In the genomic region with DNA sequence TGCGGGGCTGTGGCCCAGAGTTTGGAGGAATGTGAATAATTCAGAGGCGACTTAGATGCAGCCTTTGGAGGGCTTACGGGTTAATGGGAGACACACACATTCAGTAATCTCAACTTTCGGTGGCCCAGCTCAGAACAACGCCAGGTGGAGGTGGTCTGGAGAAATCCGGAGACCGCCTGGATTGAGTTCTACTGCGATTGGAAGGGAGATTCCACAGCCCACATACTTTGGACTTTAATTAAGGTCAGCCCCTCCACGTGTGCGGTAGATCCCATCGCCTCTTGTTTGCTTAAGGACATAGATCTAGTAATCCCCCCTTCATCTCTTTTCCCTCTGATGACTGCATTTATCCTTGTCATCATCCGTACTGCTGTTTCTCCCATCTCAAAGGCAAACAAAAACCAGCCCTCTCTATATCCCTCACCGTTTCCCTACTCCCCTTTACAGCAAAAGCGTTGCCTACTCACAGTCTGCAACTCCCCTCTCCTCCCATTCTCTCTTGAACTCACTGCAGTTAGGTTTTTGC, we compare ENCODE assay signal across 8 cellular contexts. TPM values are rescaled to one million over a fixed set of nuclear protein-coding genes. Genes with fewer than 3 reads are reported as not detected.
DNase-seq lines count a peak whose midpoint lies in the region; ATAC-seq, FAIRE-seq and TF ChIP-seq lines count a peak whose summit lies in the region.

No MANE protein-coding gene starts in this region.

- peak overlapping the region; percentile 100 for H3K4me2 ChIP-seq in keratinocyte (ENCODE audit: control insufficient read depth, extremely low read depth, insufficient read depth, low read depth, low read length)

- no peaks in the 10 kb centered on the region for H3K9me1 ChIP-seq in keratinocyte (ENCODE audit: control insufficient read depth, extremely low read depth, insufficient read depth, low read length)

- TF ChIP-seq CTCF in keratinocyte (optimal IDR thresholded peaks at IDR 0.05 in 1 of 3, IDR thresholded peaks at IDR 0.05 in 1 of 3, conservative IDR thresholded peaks at IDR 0.05 in 1 of 3; ENCODE audit: extremely low read depth in 1 of 3, insufficient read depth in 2 of 3, low read length in 3 of 3) (no peak), suprapubic skin (IDR thresholded peaks at IDR 0.05) (no peak)

- DNase-seq in adipocyte (ENCODE audit: low read depth) (no peak), keratinocyte (ENCODE audit: low read depth, low spot score) (no peak), suprapubic skin (ENCODE audit: low spot score in 2 of 2) (no peak), NOMO-1 (lab: John Stamatoyannopoulos, UW; ENCODE audit: unreplicated experiment in 2 of 2) (no peak), pons (ENCODE audit: low spot score) (no peak)

- FAIRE-seq in keratinocyte (lab: Jason Lieb, UNC), result no peak

- TF ChIP-seq POLR2A in suprapubic skin (IDR thresholded peaks at IDR 0.05), result no peak

- ATAC-seq in HG03196 (IDR thresholded peaks at IDR 0.05; ENCODE audit: unreplicated experiment), result no peak

- no peaks in the 10 kb centered on the region for H3K4me1 ChIP-seq in ES-I3 (ENCODE audit: insufficient read depth, low read length)
- H3K4me1 ChIP-seq in HUES64 (ENCODE audit: insufficient read depth, low read length), result peaks cover 7% of the 10 kb centered on the region
- peaks cover 14% of the 10 kb centered on the region for H3K4me1 ChIP-seq in adipocyte (ENCODE audit: control insufficient read depth, insufficient read depth, low read length)
- H3K4me1 ChIP-seq in keratinocyte (ENCODE audit: control insufficient read depth, extremely low read depth, insufficient read depth, low read length), result peaks cover 9% of the 10 kb centered on the region
- H3K4me1 ChIP-seq in suprapubic skin, result peaks cover 44% of the 10 kb centered on the region

- no peak for TF ChIP-seq EP300 in suprapubic skin (IDR thresholded peaks at IDR 0.05)

- H3K9ac ChIP-seq in ES-I3 (ENCODE audit: low read depth, low read length), result peak overlapping the region; percentile 65
- H3K9ac ChIP-seq in HUES64 (ENCODE audit: low read depth, low read length), result peak overlapping the region; percentile 86
- peak overlapping the region; percentile 97 for H3K9ac ChIP-seq in adipocyte (ENCODE audit: low read length)
- H3K9ac ChIP-seq in keratinocyte (ENCODE audit: control insufficient read depth, extremely low read depth, insufficient read depth, low read length), result peak overlapping the region; percentile 99

- H3K36me3 ChIP-seq in ES-I3 (ENCODE audit: insufficient read depth, low read length) (0 out of 2 replicates have a peak, but pooled peaks cover 8% of the 10 kb centered on the region), HUES64 (ENCODE audit: insufficient read depth, low read length) (peaks cover 24% of the 10 kb centered on the region), adipocyte (ENCODE audit: control insufficient read depth, insufficient read depth, low read length, severe bottlenecking) (peaks cover 17% of the 10 kb centered on the region), keratinocyte (ENCODE audit: control insufficient read depth in 2 of 2, extremely low read depth in 1 of 2, insufficient read depth in 2 of 2, low read length in 2 of 2) (peaks cover 9 to 10% of the 10 kb centered on the region in 2 experiments), suprapubic skin (peaks cover 17% of the 10 kb centered on the region)

- H3K9me3 ChIP-seq in ES-I3 (ENCODE audit: control insufficient read depth, insufficient read depth, low read length), result no peaks in the 10 kb centered on the region
- no peaks in the 10 kb centered on the region for H3K9me3 ChIP-seq in HUES64 (ENCODE audit: insufficient read depth, low read depth, low read length)
- H3K9me3 ChIP-seq in adipocyte (ENCODE audit: control insufficient read depth, low read length), result no peaks in the 10 kb centered on the region
- H3K9me3 ChIP-seq in keratinocyte (ENCODE audit: control insufficient read depth, low read depth, low read length), result no peaks in the 10 kb centered on the region
- no peaks in the 10 kb centered on the region for H3K9me3 ChIP-seq in suprapubic skin

- H3K27ac ChIP-seq in HUES64 (ENCODE audit: low read depth, low read length), result peak overlapping the region; percentile 87
- peak overlapping the region; percentile 96 for H3K27ac ChIP-seq in keratinocyte (ENCODE audit: control insufficient read depth, insufficient read depth, low read length)
- peak overlapping the region; percentile 91 for H3K27ac ChIP-seq in suprapubic skin

- H3K4me3 ChIP-seq in HUES64 (ENCODE audit: low read length), result peak overlapping the region; percentile 75
- H3K4me3 ChIP-seq in adipocyte (ENCODE audit: low read length), result peak overlapping the region; percentile 99
- H3K4me3 ChIP-seq in keratinocyte (ENCODE audit: control insufficient read depth in 2 of 3, extremely low read depth in 1 of 3, insufficient read depth in 2 of 3, low read depth in 1 of 3, low read length in 3 of 3), result peak overlapping the region; percentile 88 to 98 (median 93)
- H3K4me3 ChIP-seq in suprapubic skin, result peak overlapping the region; percentile 72

- H4K20me1 ChIP-seq in keratinocyte (ENCODE audit: control insufficient read depth, extremely low read depth, insufficient read depth, low read length), result no peaks in the 10 kb centered on the region

- H3K79me2 ChIP-seq in keratinocyte (ENCODE audit: control insufficient read depth, insufficient read depth, low read length), result peaks cover 22% of the 10 kb centered on the region

- H3K27me3 ChIP-seq in HUES64 (ENCODE audit: insufficient read depth, low read length) (no peaks in the 10 kb centered on the region), adipocyte (replicated peaks; ENCODE audit: control insufficient read depth, insufficient read depth, low read length) (no peaks in the 10 kb centered on the region), keratinocyte (ENCODE audit: control insufficient read depth, extremely low read depth, insufficient read depth, low read length) (no peaks in the 10 kb centered on the region), suprapubic skin (no peaks in the 10 kb centered on the region)

- WGBS in HUES64, result under 1% methylated on average over 14 of the region's 14 CpGs
- WGBS in suprapubic skin, result 3% methylated on average over 14 of the region's 14 CpGs

- dilution Hi-C loops in keratinocyte (cut with MboI; ENCODE audit: extremely low pct_ligation_motif_present, low sequenced_read_pairs), result no loop called here

- H2AFZ ChIP-seq in keratinocyte (ENCODE audit: control insufficient read depth, low read length), result peak overlapping the region; percentile 91

RNA-seq across cellular contexts. Expression of gene BSDC1, which starts 0.7 kb away (rescaled TPM):
- 23.6 TPM for polyA plus RNA-seq in HUES64 (2013, experiment 1 of 2)
- polyA plus RNA-seq in HUES64 (2013, experiment 2 of 2), result 25.2 TPM
- 37.1 to 51.8 TPM (median 38.1 TPM) in 3 replicates for polyA plus RNA-seq in keratinocyte
- 22.5 TPM for polyA plus RNA-seq in keratinocyte (2011; ENCODE audit: low read depth)
- polyA plus RNA-seq in keratinocyte (2011; cell fraction: cytosol; rRNA removed), result 37.9 and 38.0 TPM in 2 replicates
- 70.8 TPM in 2 replicates for polyA plus RNA-seq in keratinocyte (2011; cell fraction: nucleus; rRNA removed)
- polyA plus RNA-seq in keratinocyte (2012; ENCODE audit: low replicate concordance), result 29.6 and 42.9 TPM in 2 replicates
- polyA minus RNA-seq in keratinocyte, result 26.5 to 30.4 TPM (median 30.3 TPM) in 3 replicates
- polyA minus RNA-seq in keratinocyte (2011; cell fraction: cytosol; rRNA and poly(A)+ RNA removed), result 21.7 TPM
- 25.7 and 36.5 TPM in 2 replicates for polyA minus RNA-seq in keratinocyte (2011; cell fraction: nucleus; rRNA and poly(A)+ RNA removed)
- total RNA-seq in suprapubic skin, result 100 to 1,000 TPM in 3 of 4 donors, 10 to 100 TPM in 1; 96.0 to 140 (median 120) TPM

RNA-seq across cellular contexts. Expression of gene TSSK3, which starts 32.6 kb away (rescaled TPM):
- polyA plus RNA-seq in HUES64 (2013, experiment 1 of 2), result 0.20 TPM
- not detected for polyA plus RNA-seq in HUES64 (2013, experiment 2 of 2)
- 0.05 to 0.16 TPM (median 0.14 TPM) in 3 replicates for polyA plus RNA-seq in keratinocyte
- not detected for polyA plus RNA-seq in keratinocyte (2011; ENCODE audit: low read depth)
- not detected in 2 replicates for polyA plus RNA-seq in keratinocyte (2011; cell fraction: cytosol; rRNA removed)
- polyA plus RNA-seq in keratinocyte (2011; cell fraction: nucleus; rRNA removed), result 0.31 and 0.48 TPM in 2 replicates
- 0.63 TPM in 1 of 2 replicates, not detected in the other for polyA plus RNA-seq in keratinocyte (2012; ENCODE audit: low replicate concordance)
- polyA minus RNA-seq in keratinocyte, result 0.32 to 1.7 TPM in 2 of 3 replicates, not detected in the other
- not detected for polyA minus RNA-seq in keratinocyte (2011; cell fraction: cytosol; rRNA and poly(A)+ RNA removed)
- polyA minus RNA-seq in keratinocyte (2011; cell fraction: nucleus; rRNA and poly(A)+ RNA removed), result not detected in 2 replicates
- total RNA-seq in suprapubic skin, result 1 to 10 TPM in 2 of 4 donors, under 1 TPM in 1, not detected in 1; 0.86 to 2.7 (median 1.3) TPM

RNA-seq across cellular contexts. Expression of gene FAM229A, which starts 32.7 kb away (rescaled TPM):
- 2.5 TPM for polyA plus RNA-seq in HUES64 (2013, experiment 1 of 2)
- 1.9 TPM for polyA plus RNA-seq in HUES64 (2013, experiment 2 of 2)
- 0.50 to 2.4 TPM (median 1.1 TPM) in 3 replicates for polyA plus RNA-seq in keratinocyte
- polyA plus RNA-seq in keratinocyte (2011; ENCODE audit: low read depth), result 0.60 TPM
- polyA plus RNA-seq in keratinocyte (2011; cell fraction: cytosol; rRNA removed), result 0.09 and 0.23 TPM in 2 replicates
- 9.6 and 12.9 TPM in 2 replicates for polyA plus RNA-seq in keratinocyte (2011; cell fraction: nucleus; rRNA removed)
- polyA plus RNA-seq in keratinocyte (2012; ENCODE audit: low replicate concordance), result 0.42 and 2.5 TPM in 2 replicates
- 0.69 to 1.9 TPM (median 1.3 TPM) in 3 replicates for polyA minus RNA-seq in keratinocyte
- not detected for polyA minus RNA-seq in keratinocyte (2011; cell fraction: cytosol; rRNA and poly(A)+ RNA removed)
- 2.8 and 3.9 TPM in 2 replicates for polyA minus RNA-seq in keratinocyte (2011; cell fraction: nucleus; rRNA and poly(A)+ RNA removed)
- 10 to 100 TPM in 3 of 4 donors, 1 to 10 TPM in 1; 4.4 to 41.8 (median 16.3) TPM for total RNA-seq in suprapubic skin

RNA-seq across cellular contexts. Expression of gene MARCKSL1, which starts 58.9 kb away (rescaled TPM):
- 545 TPM for polyA plus RNA-seq in HUES64 (2013, experiment 1 of 2)
- polyA plus RNA-seq in HUES64 (2013, experiment 2 of 2), result 572 TPM
- polyA plus RNA-seq in keratinocyte, result 8.5 to 23.8 TPM (median 11.6 TPM) in 3 replicates
- polyA plus RNA-seq in keratinocyte (2011; ENCODE audit: low read depth), result 1.2 TPM
- 18.6 and 19.8 TPM in 2 replicates for polyA plus RNA-seq in keratinocyte (2011; cell fraction: cytosol; rRNA removed)
- polyA plus RNA-seq in keratinocyte (2011; cell fraction: nucleus; rRNA removed), result 12.5 and 13.9 TPM in 2 replicates
- 11.2 and 16.7 TPM in 2 replicates for polyA plus RNA-seq in keratinocyte (2012; ENCODE audit: low replicate concordance)
- polyA minus RNA-seq in keratinocyte, result 9.1 to 13.8 TPM (median 12.5 TPM) in 3 replicates
- 6.9 TPM for polyA minus RNA-seq in keratinocyte (2011; cell fraction: cytosol; rRNA and poly(A)+ RNA removed)
- 3.1 and 5.3 TPM in 2 replicates for polyA minus RNA-seq in keratinocyte (2011; cell fraction: nucleus; rRNA and poly(A)+ RNA removed)
- total RNA-seq in suprapubic skin, result 10 to 100 TPM; 12.8 to 25.1 (median 19.3) TPM
